37 cellular contexts compared by ENCODE assay signal in genomic region chr18:42734520-42734919, GRCh38.
"Had no signal": no experiment of that assay in that cellular context is flagged by ENCODE, and none has a peak within 500 bp of the region (broad histone marks: within the 10 kb centered on the region; RNA-seq: fewer than 3 reads in every experiment).

No MANE protein-coding gene starts in this region.

- H3K27ac Mint-ChIP-seq: activated CD4-positive, alpha-beta memory T cell treated with anti-CD3 and anti-CD28 coated beads for 36 hours; activated CD4-positive, alpha-beta T cell treated with anti-CD3 and anti-CD28 coated beads for 36 hours; activated CD4-positive, alpha-beta T cell treated with anti-CD3 and anti-CD28 coated beads, Interleukin-2, amount 10 ng/mL, durations not matched to agents 24 days and 14 days; activated CD8-positive, alpha-beta memory T cell treated with anti-CD3 and anti-CD28 coated beads, Interleukin-2, amount 10 ng/mL, durations not matched to agents 7 days and 5 days; activated CD8-positive, alpha-beta T cell treated with anti-CD3 and anti-CD28 coated beads, Interleukin-2, amount 10 ng/mL, durations not matched to agents 7 days and 5 days; activated naive CD4-positive, alpha-beta T cell treated with anti-CD3 and anti-CD28 coated beads for 36 hours; activated naive CD4-positive, alpha-beta T cell treated with anti-CD3 and anti-CD28 coated beads, Interleukin-2, amount 50 U/mL, for 24 hours; activated naive CD8-positive, alpha-beta T cell treated with anti-CD3 and anti-CD28 coated beads for 36 hours; activated naive CD8-positive, alpha-beta T cell treated with anti-CD3 and anti-CD28 coated beads, Interleukin-2, amount 50 U/mL, for 24 hours; activated T-helper 1 cell treated with anti-CD3 and anti-CD28 coated beads, Interleukin-12 subunit alpha, Interleukin-12 subunit beta, Interleukin-2, Interleukin-4 antibody, amounts not matched to agents 30 ng/mL and 10 ng/mL and 1 ng/mL, durations not matched to agents 14 hours and 24 hours and 36 hours; activated T-helper 2 cell treated with anti-CD3 and anti-CD28 coated beads, Interferon-gamma antibody, Interleukin-2, Interleukin-4, amounts not matched to agents 10 μg/mL and 5 μg/mL and 100 μg/mL, durations not matched to agents 14 hours and 24 hours and 36 hours; brain; dendritic cell treated with granulocyte-macrophage colony-stimulating factor and Interleukin-4, amounts not matched to agents 40 ng/mL and 50 ng/mL, for 4 days; endodermal cell; T-helper 17 cell; T-helper 2 cell treated with Interferon-gamma antibody and Interleukin-4, amounts not matched to agents 5 μg/mL and 100 μg/mL, for 36 hours had no signal

- H3K36me3 ChIP-seq: adrenal gland, ascending aorta, breast epithelium, cardiac muscle cell, heart left ventricle, WERI-Rb-1 had no signal

- H3K27me3 Mint-ChIP-seq: activated CD4-positive, alpha-beta memory T cell treated with anti-CD3 and anti-CD28 coated beads for 36 hours; activated CD4-positive, alpha-beta T cell treated with anti-CD3 and anti-CD28 coated beads for 36 hours; activated CD4-positive, alpha-beta T cell treated with anti-CD3 and anti-CD28 coated beads, Interleukin-2, amount 10 ng/mL, durations not matched to agents 24 days and 14 days; activated CD8-positive, alpha-beta memory T cell treated with anti-CD3 and anti-CD28 coated beads, Interleukin-2, amount 10 ng/mL, durations not matched to agents 7 days and 5 days; activated naive CD4-positive, alpha-beta T cell treated with anti-CD3 and anti-CD28 coated beads, Interleukin-2, amount 50 U/mL, for 24 hours; activated naive CD8-positive, alpha-beta T cell treated with anti-CD3 and anti-CD28 coated beads for 36 hours; activated naive CD8-positive, alpha-beta T cell treated with anti-CD3 and anti-CD28 coated beads, Interleukin-2, amount 50 U/mL, for 24 hours; dendritic cell treated with granulocyte-macrophage colony-stimulating factor and Interleukin-4, amounts not matched to agents 40 ng/mL and 50 ng/mL, for 4 days; T-helper 17 cell had no signal

- H3K4me1 ChIP-seq: adrenal gland, ascending aorta, breast epithelium, heart left ventricle had no signal

- H3K4me1 Mint-ChIP-seq: activated CD4-positive, alpha-beta T cell treated with anti-CD3 and anti-CD28 coated beads for 36 hours; activated CD4-positive, alpha-beta T cell treated with anti-CD3 and anti-CD28 coated beads, Interleukin-2, amount 10 ng/mL, durations not matched to agents 24 days and 14 days; activated CD8-positive, alpha-beta memory T cell treated with anti-CD3 and anti-CD28 coated beads, Interleukin-2, amount 10 ng/mL, durations not matched to agents 7 days and 5 days; activated naive CD4-positive, alpha-beta T cell treated with anti-CD3 and anti-CD28 coated beads, Interleukin-2, amount 50 U/mL, for 24 hours; activated naive CD8-positive, alpha-beta T cell treated with anti-CD3 and anti-CD28 coated beads for 36 hours; activated naive CD8-positive, alpha-beta T cell treated with anti-CD3 and anti-CD28 coated beads, Interleukin-2, amount 50 U/mL, for 24 hours; T-helper 17 cell had no signal

- H3K4me3 Mint-ChIP-seq: activated CD4-positive, alpha-beta memory T cell treated with anti-CD3 and anti-CD28 coated beads for 36 hours; activated CD4-positive, alpha-beta T cell treated with anti-CD3 and anti-CD28 coated beads for 36 hours; activated CD4-positive, alpha-beta T cell treated with anti-CD3 and anti-CD28 coated beads, Interleukin-2, amount 10 ng/mL, durations not matched to agents 24 days and 14 days; activated CD8-positive, alpha-beta memory T cell treated with anti-CD3 and anti-CD28 coated beads, Interleukin-2, amount 10 ng/mL, durations not matched to agents 7 days and 5 days; activated CD8-positive, alpha-beta T cell treated with anti-CD3 and anti-CD28 coated beads, Interleukin-2, amount 10 ng/mL, durations not matched to agents 7 days and 5 days; activated naive CD4-positive, alpha-beta T cell treated with anti-CD3 and anti-CD28 coated beads for 36 hours; activated naive CD4-positive, alpha-beta T cell treated with anti-CD3 and anti-CD28 coated beads, Interleukin-2, amount 50 U/mL, for 24 hours; activated naive CD8-positive, alpha-beta T cell treated with anti-CD3 and anti-CD28 coated beads for 36 hours; activated naive CD8-positive, alpha-beta T cell treated with anti-CD3 and anti-CD28 coated beads, Interleukin-2, amount 50 U/mL, for 24 hours; activated T-helper 1 cell treated with anti-CD3 and anti-CD28 coated beads, Interleukin-12 subunit alpha, Interleukin-12 subunit beta, Interleukin-2, Interleukin-4 antibody, amounts not matched to agents 30 ng/mL and 10 ng/mL and 1 ng/mL, durations not matched to agents 14 hours and 24 hours and 36 hours; brain; dendritic cell treated with granulocyte-macrophage colony-stimulating factor and Interleukin-4, amounts not matched to agents 40 ng/mL and 50 ng/mL, for 4 days; endodermal cell; T-helper 17 cell; T-helper 2 cell treated with Interferon-gamma antibody and Interleukin-4, amounts not matched to agents 5 μg/mL and 100 μg/mL, for 36 hours had no signal

- H3K36me3 Mint-ChIP-seq: activated CD4-positive, alpha-beta memory T cell treated with anti-CD3 and anti-CD28 coated beads for 36 hours; activated CD8-positive, alpha-beta memory T cell treated with anti-CD3 and anti-CD28 coated beads, Interleukin-2, amount 10 ng/mL, durations not matched to agents 7 days and 5 days; activated naive CD4-positive, alpha-beta T cell treated with anti-CD3 and anti-CD28 coated beads, Interleukin-2, amount 50 U/mL, for 24 hours; activated naive CD8-positive, alpha-beta T cell treated with anti-CD3 and anti-CD28 coated beads for 36 hours; brain had no signal

- H3K4me3 ChIP-seq: adrenal gland, ascending aorta, breast epithelium, cardiac muscle cell, coronary artery, dorsolateral prefrontal cortex, heart left ventricle had no signal

- DNase-seq: activated CD4-positive, alpha-beta memory T cell treated with anti-CD3 and anti-CD28 coated beads for 36 hours; activated CD4-positive, alpha-beta T cell treated with anti-CD3 and anti-CD28 coated beads for 36 hours; activated CD4-positive, alpha-beta T cell treated with anti-CD3 and anti-CD28 coated beads, Interleukin-2, amount 10 ng/mL, durations not matched to agents 24 days and 14 days; activated CD4-positive, CD25-positive, alpha-beta regulatory T cell; activated CD4-positive, CD25-positive, alpha-beta regulatory T cell treated with anti-CD3 and anti-CD28 coated beads, Interleukin-2, amount 50 U/mL, for 72 hours; activated CD8-positive, alpha-beta memory T cell treated with anti-CD3 and anti-CD28 coated beads, Interleukin-2, amount 10 ng/mL, durations not matched to agents 7 days and 5 days; activated CD8-positive, alpha-beta memory T cell treated with anti-CD3 and anti-CD28 coated beads, Interleukin-2, amount 50 U/mL, for 4 hours; activated CD8-positive, alpha-beta T cell treated with anti-CD3 and anti-CD28 coated beads, Interleukin-2, amount 10 ng/mL, durations not matched to agents 7 days and 5 days; activated effector memory CD4-positive, alpha-beta T cell treated with anti-CD3 and anti-CD28 coated beads, Interleukin-2, amount 50 U/mL, for 16 hours; activated naive CD4-positive, alpha-beta T cell treated with anti-CD3 and anti-CD28 coated beads for 36 hours; activated naive CD8-positive, alpha-beta T cell treated with anti-CD3 and anti-CD28 coated beads for 36 hours; activated naive CD8-positive, alpha-beta T cell treated with anti-CD3 and anti-CD28 coated beads, Interleukin-2, amount 50 U/mL, for 24 hours; activated T-cell treated with anti-CD3 and anti-CD28 coated beads, Interleukin-2, amount 50 U/mL, for 1 hour; activated T-cell treated with anti-CD3 and anti-CD28 coated beads, Interleukin-2, amount 50 U/mL, for 48 hours; adrenal gland; central memory CD4-positive, alpha-beta T cell; dorsolateral prefrontal cortex; effector memory CD4-positive, alpha-beta T cell; endodermal cell; foreskin fibroblast; glutamatergic neuron; heart left ventricle; T-helper 1 cell; T-helper 17 cell; T1000; WERI-Rb-1 had no signal

- H3K27me3 ChIP-seq: adrenal gland, ascending aorta, breast epithelium, cardiac muscle cell, dorsolateral prefrontal cortex, heart left ventricle had no signal

- H3K9me3 Mint-ChIP-seq: activated CD4-positive, alpha-beta T cell treated with anti-CD3 and anti-CD28 coated beads, Interleukin-2, amount 10 ng/mL, durations not matched to agents 24 days and 14 days; activated naive CD4-positive, alpha-beta T cell treated with anti-CD3 and anti-CD28 coated beads, Interleukin-2, amount 50 U/mL, for 24 hours; activated naive CD8-positive, alpha-beta T cell treated with anti-CD3 and anti-CD28 coated beads, Interleukin-2, amount 50 U/mL, for 24 hours; activated T-helper 1 cell treated with anti-CD3 and anti-CD28 coated beads, Interleukin-12 subunit alpha, Interleukin-12 subunit beta, Interleukin-2, Interleukin-4 antibody, amounts not matched to agents 30 ng/mL and 10 ng/mL and 1 ng/mL, durations not matched to agents 14 hours and 24 hours and 36 hours; dendritic cell treated with granulocyte-macrophage colony-stimulating factor and Interleukin-4, amounts not matched to agents 40 ng/mL and 50 ng/mL, for 4 days had no signal

- H3K27ac ChIP-seq: adrenal gland, ascending aorta, breast epithelium, cardiac muscle cell, coronary artery, dorsolateral prefrontal cortex, heart left ventricle, WERI-Rb-1 had no signal

- ATAC-seq: activated CD4-positive, alpha-beta T cell treated with anti-CD3 and anti-CD28 coated beads for 36 hours; activated CD8-positive, alpha-beta memory T cell treated with anti-CD3 and anti-CD28 coated beads, Interleukin-2, amount 10 ng/mL, durations not matched to agents 7 days and 5 days; activated CD8-positive, alpha-beta T cell treated with anti-CD3 and anti-CD28 coated beads, Interleukin-2, amount 10 ng/mL, durations not matched to agents 7 days and 5 days; activated naive CD8-positive, alpha-beta T cell treated with anti-CD3 and anti-CD28 coated beads, Interleukin-2, amount 50 U/mL, for 24 hours; esophagus mucosa; heart left ventricle; T-helper 17 cell had no signal
